ENCODE assay signal across 26 cellular contexts in the genomic region with DNA sequence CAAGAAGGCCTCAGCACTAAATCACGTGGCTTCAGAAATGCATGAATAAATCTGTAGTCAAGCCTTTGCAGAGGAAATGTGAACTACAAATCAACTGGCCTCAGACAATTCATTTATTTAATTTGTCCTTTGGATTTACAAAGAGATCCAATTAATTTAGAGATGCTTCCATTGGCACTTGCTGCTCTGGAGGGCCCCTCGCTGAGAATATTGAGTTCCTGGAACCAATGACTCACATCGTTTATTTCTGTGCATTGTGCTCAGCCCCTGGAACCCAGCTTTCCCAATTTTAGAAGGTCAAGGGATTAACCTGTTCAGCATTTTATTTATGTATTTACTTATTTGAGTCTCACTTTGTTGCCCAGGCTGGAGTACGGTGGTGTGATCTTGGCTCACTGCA.
"Had no signal": no experiment of that assay in that cellular context is flagged by ENCODE, and none has a peak within 500 bp of the region (broad histone marks: within the 10 kb centered on the region; RNA-seq: fewer than 3 reads in every experiment).

No MANE protein-coding gene starts in this region.

- H3K27me3 ChIP-seq: ascending aorta, breast epithelium, cardiac muscle cell, colonic mucosa, dorsolateral prefrontal cortex had no signal

- H3K27ac ChIP-seq: ascending aorta, breast epithelium, cardiac muscle cell, colonic mucosa had no signal

- DNase-seq: activated CD4-positive, alpha-beta memory T cell treated with anti-CD3 and anti-CD28 coated beads for 36 hours; activated CD4-positive, alpha-beta T cell treated with anti-CD3 and anti-CD28 coated beads for 36 hours; activated CD4-positive, alpha-beta T cell treated with anti-CD3 and anti-CD28 coated beads, Interleukin-2, amount 10 ng/mL, durations not matched to agents 24 days and 14 days; activated CD4-positive, CD25-positive, alpha-beta regulatory T cell; activated CD4-positive, CD25-positive, alpha-beta regulatory T cell treated with anti-CD3 and anti-CD28 coated beads, Interleukin-2, amount 50 U/mL, for 72 hours; activated CD8-positive, alpha-beta memory T cell treated with anti-CD3 and anti-CD28 coated beads, Interleukin-2, amount 10 ng/mL, durations not matched to agents 7 days and 5 days; activated CD8-positive, alpha-beta memory T cell treated with anti-CD3 and anti-CD28 coated beads, Interleukin-2, amount 50 U/mL, for 4 hours; activated CD8-positive, alpha-beta T cell treated with anti-CD3 and anti-CD28 coated beads, Interleukin-2, amount 10 ng/mL, durations not matched to agents 7 days and 5 days; activated effector memory CD4-positive, alpha-beta T cell treated with anti-CD3 and anti-CD28 coated beads, Interleukin-2, amount 50 U/mL, for 16 hours; activated naive CD4-positive, alpha-beta T cell treated with anti-CD3 and anti-CD28 coated beads for 36 hours; activated naive CD8-positive, alpha-beta T cell treated with anti-CD3 and anti-CD28 coated beads for 36 hours; activated naive CD8-positive, alpha-beta T cell treated with anti-CD3 and anti-CD28 coated beads, Interleukin-2, amount 50 U/mL, for 24 hours; activated T-cell treated with anti-CD3 and anti-CD28 coated beads, Interleukin-2, amount 50 U/mL, for 1 hour; activated T-cell treated with anti-CD3 and anti-CD28 coated beads, Interleukin-2, amount 50 U/mL, for 48 hours; central memory CD4-positive, alpha-beta T cell; cerebellar nuclear complex; colonic mucosa; dorsolateral prefrontal cortex; effector memory CD4-positive, alpha-beta T cell; endodermal cell; foreskin fibroblast; head of caudate nucleus; T-helper 2 cell had no signal

- H3K36me3 ChIP-seq: ascending aorta, breast epithelium, cardiac muscle cell, colonic mucosa had no signal

- H3K9me3 ChIP-seq: colonic mucosa had no signal

- H3K4me3 ChIP-seq: ascending aorta, breast epithelium, cardiac muscle cell, colonic mucosa, dorsolateral prefrontal cortex had no signal

- H3K4me1 ChIP-seq: colonic mucosa had no signal
